In the genomic region with DNA sequence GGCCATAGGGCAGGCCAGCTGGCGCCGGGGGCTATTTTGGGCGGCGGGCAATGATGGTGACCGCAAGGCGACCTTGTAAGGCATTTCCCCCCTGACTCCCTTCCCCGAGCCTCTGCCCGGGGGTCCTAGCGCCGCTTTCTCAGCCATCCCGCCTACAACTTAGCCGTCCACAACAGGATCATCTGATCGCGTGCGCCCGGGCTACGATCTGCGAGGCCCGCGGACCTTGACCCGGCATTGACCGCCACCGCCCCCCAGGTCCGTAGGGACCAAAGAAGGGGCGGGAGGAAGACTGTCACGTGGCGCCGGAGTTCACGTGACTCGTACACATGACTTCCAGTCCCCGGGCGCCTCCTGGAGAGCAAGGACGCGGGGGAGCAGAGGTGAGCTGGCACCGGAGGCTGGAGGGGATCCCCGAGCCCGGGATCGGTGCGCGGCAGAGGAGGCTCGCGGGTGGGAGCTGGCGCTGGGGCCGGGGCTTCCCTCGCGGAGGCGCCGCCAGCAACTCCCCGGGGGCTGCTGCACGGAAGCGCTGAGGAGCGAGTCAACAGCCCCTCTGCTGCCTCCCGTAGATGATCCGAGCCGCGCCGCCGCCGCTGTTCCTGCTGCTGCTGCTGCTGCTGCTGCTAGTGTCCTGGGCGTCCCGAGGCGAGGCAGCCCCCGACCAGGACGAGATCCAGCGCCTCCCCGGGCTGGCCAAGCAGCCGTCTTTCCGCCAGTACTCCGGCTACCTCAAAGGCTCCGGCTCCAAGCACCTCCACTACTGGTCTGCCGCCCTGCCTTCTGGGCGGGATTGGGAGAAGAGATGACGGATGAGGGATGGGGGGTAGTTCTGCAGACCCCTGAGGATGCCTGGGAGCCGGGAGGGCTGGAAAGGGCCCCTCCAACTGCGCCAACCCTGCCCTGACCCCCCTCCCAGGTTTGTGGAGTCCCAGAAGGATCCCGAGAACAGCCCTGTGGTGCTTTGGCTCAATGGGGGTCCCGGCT, we compare ENCODE assay signal across 8 cellular contexts. TPM values are rescaled to one million over a fixed set of nuclear protein-coding genes. Genes with fewer than 3 reads are reported as not detected.
DNase-seq lines count a peak whose midpoint lies in the region; ATAC-seq and TF ChIP-seq lines count a peak whose summit lies in the region.

A gene (plus strand): TSS at position 339 of the 987 bp plus-strand sequence. CDS start 234 bp downstream, at position 573.
A gene with protein sequence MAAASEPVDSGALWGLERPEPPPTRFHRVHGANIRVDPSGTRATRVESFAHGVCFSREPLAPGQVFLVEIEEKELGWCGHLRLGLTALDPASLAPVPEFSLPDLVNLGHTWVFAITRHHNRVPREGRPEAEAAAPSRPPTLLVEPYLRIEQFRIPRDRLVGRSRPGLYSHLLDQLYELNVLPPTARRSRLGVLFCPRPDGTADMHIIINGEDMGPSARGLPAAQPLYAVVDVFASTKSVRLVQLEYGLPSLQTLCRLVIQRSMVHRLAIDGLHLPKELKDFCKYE (minus strand): TSS at position 212 of the 987 bp plus-strand sequence. CDS start 217 bp downstream, outside the sequence.

- peak within 1 kb of the TSS; percentile 66 for H3K27ac Mint-ChIP-seq in neural progenitor cell

- H3K4me2 ChIP-seq in Karpas-422 (ENCODE audit: low read depth, low read length, poor library complexity, severe bottlenecking) (peak within 1 kb of the TSS; percentile 99), neural progenitor cell (peak within 1 kb of the TSS; percentile 91)

- TF ChIP-seq CTCF in foreskin keratinocyte (conservative IDR thresholded peaks at IDR 0.05), result peak; percentile 39
- no peak for TF ChIP-seq CTCF in neural progenitor cell (IDR thresholded peaks at IDR 0.05)

- peaks cover 17% of the 10 kb centered on the region for H3K79me2 ChIP-seq in Karpas-422 (ENCODE audit: low read length)
- no peaks in the 10 kb centered on the region for H3K79me2 ChIP-seq in neural progenitor cell (ENCODE audit: low read depth)

- H3K9ac ChIP-seq in Karpas-422 (ENCODE audit: low read length) (peak within 1 kb of the TSS; percentile 83), neural progenitor cell (peak within 1 kb of the TSS; percentile 56), stomach smooth muscle (ENCODE audit: low read length in 2 of 2) (peak within 1 kb of the TSS; percentile 82 to 92)

- H3K27ac ChIP-seq in Karpas-422 (ENCODE audit: low read length) (peak within 1 kb of the TSS; percentile 60), foreskin keratinocyte (peak within 1 kb of the TSS; percentile 53), neural progenitor cell (no peak within 1 kb of the TSS), stomach smooth muscle (ENCODE audit: low read length) (peak within 1 kb of the TSS; percentile 80)

- no peaks in the 10 kb centered on the region for H3K9me3 Mint-ChIP-seq in neural progenitor cell

- H3K4me1 Mint-ChIP-seq in neural progenitor cell, result peaks cover 32% of the 10 kb centered on the region

- H3K9me2 ChIP-seq in Karpas-422 (replicated peaks; ENCODE audit: insufficient read depth, low read length), result no peaks in the 10 kb centered on the region

- H3K36me3 ChIP-seq in Karpas-422 (ENCODE audit: insufficient read depth, low read length) (peaks cover 7% of the 10 kb centered on the region; the same call in 1 of the 2 replicates), neural progenitor cell (no peaks in the 10 kb centered on the region), stomach smooth muscle (ENCODE audit: control insufficient read depth in 2 of 2, insufficient read depth in 2 of 2, low read length in 2 of 2) (peaks cover 22 to 24% of the 10 kb centered on the region in 2 donors)

- peak within 1 kb of the TSS; percentile 89 for H2AFZ ChIP-seq in Karpas-422 (ENCODE audit: low read length)
- peak within 1 kb of the TSS; percentile 92 for H2AFZ ChIP-seq in neural progenitor cell (replicated peaks)

- H3K9me3 ChIP-seq in Karpas-422 (ENCODE audit: low read length) (no peaks in the 10 kb centered on the region), neural progenitor cell (ENCODE audit: low read depth) (no peaks in the 10 kb centered on the region), stomach smooth muscle (ENCODE audit: control insufficient read depth in 2 of 2, low read length in 2 of 2) (no peaks in the 10 kb centered on the region)

- H3K36me3 Mint-ChIP-seq in neural progenitor cell, result peaks cover 4% of the 10 kb centered on the region

- DNase-seq in DMS79 treated with DMSO at 0.1 percent for 48 hours (lab: John Stamatoyannopoulos, UW) (peak; percentile 10), Karpas-422 (peak; percentile 95), SHP77 (lab: John Stamatoyannopoulos, UW) (peak; percentile 79 to 88), foreskin keratinocyte (peak in 1 of 2 donors; percentile 74), neural progenitor cell (ENCODE audit: low spot score) (peak; percentile 87)
- DNase-seq in activated gamma-delta T cell treated with anti-CD3 and anti-CD28 coated beads, Interleukin-2, amount 50 U/mL, for 16 hours (ENCODE audit: low read depth), result peak; percentile 73

- H4K20me1 ChIP-seq in Karpas-422 (ENCODE audit: insufficient read depth, low read depth, low read length), result no peaks in the 10 kb centered on the region
- H4K20me1 ChIP-seq in neural progenitor cell (ENCODE audit: low read depth), result no peaks in the 10 kb centered on the region

- H3K27me3 Mint-ChIP-seq in neural progenitor cell (ENCODE audit: insufficient read depth, low read depth), result peaks cover 6% of the 10 kb centered on the region

- peaks cover 4% of the 10 kb centered on the region for H3F3A ChIP-seq in neural progenitor cell (ENCODE audit: low read depth)

- H3K4me3 Mint-ChIP-seq in neural progenitor cell, result peak within 1 kb of the TSS; percentile 94

- peaks cover 34% of the 10 kb centered on the region for H3K4me1 ChIP-seq in Karpas-422 (ENCODE audit: low read length)
- peaks cover 4% of the 10 kb centered on the region for H3K4me1 ChIP-seq in foreskin keratinocyte
- H3K4me1 ChIP-seq in neural progenitor cell, result peaks cover 10% of the 10 kb centered on the region
- H3K4me1 ChIP-seq in stomach smooth muscle (ENCODE audit: control insufficient read depth, insufficient read depth, low read length), result peaks cover 26% of the 10 kb centered on the region

- H3K4me3 ChIP-seq in Karpas-422 (ENCODE audit: low read length) (peak within 1 kb of the TSS; percentile 91), neural progenitor cell (peak within 1 kb of the TSS; percentile 88), stomach smooth muscle (ENCODE audit: low read length in 2 of 2) (peak within 1 kb of the TSS; percentile 67 to 88)

- H3K27me3 ChIP-seq in Karpas-422 (ENCODE audit: low read length) (no peaks in the 10 kb centered on the region), foreskin keratinocyte (no peaks in the 10 kb centered on the region), neural progenitor cell (peaks cover 9% of the 10 kb centered on the region), stomach smooth muscle (ENCODE audit: control insufficient read depth in 1 of 2, insufficient read depth in 2 of 2, low read length in 2 of 2) (no peaks in the 10 kb centered on the region)

- peak; percentile 68 for ATAC-seq in GM21786 (IDR thresholded peaks at IDR 0.05; ENCODE audit: unreplicated experiment)
- peak; percentile 77 for ATAC-seq in foreskin keratinocyte

RNA-seq across cellular contexts. Expression of the first gene that starts in this region (rescaled TPM):
- total RNA-seq in Karpas-422 (2014; rRNA removed; shearing (Covaris generic); ENCODE audit: low replicate concordance), result 39.5 and 52.9 TPM in 2 replicates
- total RNA-seq in foreskin keratinocyte (37.3 and 43.8 TPM in 2 replicates), neural progenitor cell (ENCODE audit: low replicate concordance) (15.1 and 30.9 TPM in 2 replicates)
- polyA plus RNA-seq in foreskin keratinocyte, result 49.9 and 54.5 TPM in 2 replicates

RNA-seq across cellular contexts. Expression of the second gene that starts in this region (rescaled TPM):
- 3.1 and 4.3 TPM in 2 replicates for total RNA-seq in Karpas-422 (2014; rRNA removed; shearing (Covaris generic); ENCODE audit: low replicate concordance)
- total RNA-seq in foreskin keratinocyte (1.1 and 1.2 TPM in 2 replicates), neural progenitor cell (ENCODE audit: low replicate concordance) (0.24 and 1.2 TPM in 2 replicates)
- polyA plus RNA-seq in foreskin keratinocyte, result 1.1 and 1.2 TPM in 2 replicates
